In the genomic region with DNA sequence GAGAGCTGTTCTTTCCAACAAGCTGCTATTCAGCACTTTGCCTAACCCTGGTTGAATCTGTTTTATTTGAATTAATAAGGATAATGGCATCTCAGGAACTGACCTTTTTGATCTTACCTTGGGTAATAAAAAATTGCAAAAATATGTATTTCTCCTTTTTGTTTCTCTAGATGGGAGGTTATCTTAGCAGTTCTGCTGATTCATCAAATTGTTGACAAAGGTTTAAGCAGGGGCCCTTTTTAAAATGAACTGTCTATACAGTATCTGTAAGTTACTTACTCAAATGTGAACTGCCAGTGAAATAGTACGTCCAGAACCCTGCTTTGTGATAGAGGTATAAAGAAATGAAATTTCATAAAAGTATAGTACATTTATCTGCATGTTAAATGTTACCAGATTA, we compare ENCODE assay signal across 1 cellular context.
A peak's percentile ranks its signal among the peaks of the same experiment; 100 is the strongest.
TF ChIP-seq lines count a peak whose summit lies in the region.

No MANE protein-coding gene starts in this region.

TF ChIP-seq in H1, 55 proteins besides CTCF, POLR2A, EP300 and RAD21:
- TF ChIP-seq ATF3 (IDR thresholded peaks at IDR 0.05; ENCODE audit: insufficient read depth, low read depth, low read length) = no peak
- peak; percentile 82; the same call in 1 of the 2 replicates for TF ChIP-seq MAFK (IDR thresholded peaks at IDR 0.05; ENCODE audit: low read depth, low read length)
- no peak for TF ChIP-seq CHD1 (IDR thresholded peaks at IDR 0.05; ENCODE audit: low read depth, low read length)
- no peak for TF ChIP-seq SIN3A (conservative IDR thresholded peaks at IDR 0.05 in 1 of 2, IDR thresholded peaks at IDR 0.05 in 1 of 2; ENCODE audit: low read depth in 1 of 2, low read length in 2 of 2)
